In the genomic region with DNA sequence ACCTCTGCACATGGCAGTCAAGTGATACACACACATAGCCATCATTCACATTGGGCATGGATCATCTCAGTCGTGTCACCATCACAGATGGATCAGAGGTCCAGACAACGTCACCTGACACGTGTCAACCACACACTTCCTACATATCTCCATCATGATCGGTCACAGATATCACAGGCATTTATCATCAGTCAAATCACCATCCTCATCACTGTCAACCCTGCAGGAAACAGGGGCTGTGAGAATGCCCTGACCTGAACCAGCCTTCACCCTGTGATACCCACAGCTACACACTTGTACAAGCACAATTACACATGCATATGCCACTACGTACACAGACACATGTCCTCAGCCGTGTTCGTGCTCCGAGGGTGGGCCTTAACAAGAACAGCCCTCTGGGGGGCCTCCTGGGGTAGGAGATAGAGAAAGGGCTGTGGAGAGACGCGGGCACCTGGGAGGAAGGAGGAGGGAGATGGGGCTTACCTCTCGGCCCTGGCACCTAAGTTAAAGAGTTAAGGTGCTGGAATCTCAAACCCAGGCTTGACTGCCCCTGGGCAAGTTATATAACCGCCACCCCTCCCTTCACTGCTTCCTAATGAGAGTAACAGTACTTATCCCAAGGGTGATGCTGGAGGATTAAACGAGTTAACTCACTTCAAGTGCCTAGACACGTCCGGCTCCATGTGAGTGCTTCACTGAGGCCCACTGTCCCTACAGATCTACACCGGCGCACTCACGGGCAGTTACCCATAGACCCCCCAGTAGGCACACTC, we compare ENCODE assay signal across 8 cellular contexts. TPM values are rescaled to one million over a fixed set of nuclear protein-coding genes. Genes with fewer than 3 reads are reported as not detected.
DNase-seq lines count a peak whose midpoint lies in the region; FAIRE-seq and TF ChIP-seq lines count a peak whose summit lies in the region.

No MANE protein-coding gene starts in this region.

- H2AFZ ChIP-seq in astrocyte (ENCODE audit: low read depth, low read length): peak overlapping the region; percentile 69

- 11 to 18% methylated on average over 11 to 18 of the region's 18 CpGs for WGBS in testis, 2 donors

- H3K4me3 ChIP-seq in GM12865 (ENCODE audit: low read depth, low read length) (peak overlapping the region; percentile 71), astrocyte (ENCODE audit: insufficient read depth, low read depth, low read length) (peak overlapping the region; percentile 100), kidney epithelial cell (ENCODE audit: low read depth, low read length) (peak overlapping the region; percentile 92), testis (peak overlapping the region; percentile 82 to 89)

- H3K27me3 ChIP-seq in astrocyte (ENCODE audit: insufficient read depth, low read length) (no peaks in the 10 kb centered on the region), kidney epithelial cell (ENCODE audit: control insufficient read depth, insufficient read depth, low read length) (no peaks in the 10 kb centered on the region), testis (no peaks in the 10 kb centered on the region)

- no peak for TF ChIP-seq CTCF in GM12865 (IDR thresholded peaks at IDR 0.05; ENCODE audit: insufficient read depth, low read depth, low read length, missing control alignments)
- TF ChIP-seq CTCF in astrocyte (IDR thresholded peaks at IDR 0.05; ENCODE audit: insufficient read depth, low read depth, low read length): no peak
- TF ChIP-seq CTCF in kidney epithelial cell (IDR thresholded peaks at IDR 0.05; ENCODE audit: insufficient read depth, low read length, poor library complexity, severe bottlenecking): no peak
- TF ChIP-seq CTCF in testis (IDR thresholded peaks at IDR 0.05): no peak

- peak; percentile 55 for DNase-seq in GM12865 (ENCODE audit: low read depth)
- peak; percentile 45 for DNase-seq in NAMALWA (ENCODE audit: low spot score)
- no peak for DNase-seq in astrocyte (ENCODE audit: low read depth)
- DNase-seq in kidney epithelial cell (ENCODE audit: low read depth): no peak
- no peak for DNase-seq in testis
- DNase-seq in retina: no peak
- no peak for DNase-seq in DMS153 treated with DMSO at 0.1 percent for 48 hours (lab: John Stamatoyannopoulos, UW; ENCODE audit: unreplicated experiment)
- DNase-seq in HEK293T (ENCODE audit: extremely low spot score): no peak

- H4K20me1 ChIP-seq in astrocyte (ENCODE audit: insufficient read depth, low read length): peaks cover 55% of the 10 kb centered on the region

- intact Hi-C loops in testis (cut with DNase I; ENCODE audit: low total_unique reads): no loop called here

- peak overlapping the region; percentile 99 for H3K27ac Mint-ChIP-seq in astrocyte (ENCODE audit: unreplicated experiment)

- H3K4me1 ChIP-seq in astrocyte (ENCODE audit: insufficient read depth, low read length) (peaks cover 41% of the 10 kb centered on the region), testis (peaks cover 23% of the 10 kb centered on the region)

- no peak for TF ChIP-seq POLR2A in testis (IDR thresholded peaks at IDR 0.05)

- no peak for FAIRE-seq in astrocyte (lab: Jason Lieb, UNC)

- H3K36me3 ChIP-seq in astrocyte (ENCODE audit: insufficient read depth, low read length) (peaks cover 9% of the 10 kb centered on the region), kidney epithelial cell (ENCODE audit: control insufficient read depth, insufficient read depth, low read length) (no peaks in the 10 kb centered on the region), testis (ENCODE audit: low read depth, missing control alignments) (no peaks in the 10 kb centered on the region)

- peaks cover 59% of the 10 kb centered on the region for H3K79me2 ChIP-seq in astrocyte (ENCODE audit: insufficient read depth, low read length)

- H3K27ac ChIP-seq in astrocyte (ENCODE audit: low read depth, low read length) (peak overlapping the region; percentile 92), testis (peak overlapping the region; percentile 85 to 94)

- CTCF ChIA-PET in HEK293T (lab: Yijun Ruan, JAX): interaction anchor here (1.1 kb wide), 1 partner anchor 66 kb away, joined by 3 read pairs; no protein-coding TSS in a partner anchor

- no peaks in the 10 kb centered on the region for H3K9me3 Mint-ChIP-seq in astrocyte (ENCODE audit: unreplicated experiment)

- peaks cover 24% of the 10 kb centered on the region for H3K4me1 Mint-ChIP-seq in astrocyte (ENCODE audit: low read depth, unreplicated experiment)

- H3K9ac ChIP-seq in astrocyte (ENCODE audit: low read length): peak overlapping the region; percentile 100

- H3K9me3 ChIP-seq in astrocyte (ENCODE audit: insufficient read depth, low read depth, low read length) (no peaks in the 10 kb centered on the region), testis (no peaks in the 10 kb centered on the region)

- H3K4me2 ChIP-seq in astrocyte (ENCODE audit: low read length): peak overlapping the region; percentile 100

- POLR2A ChIA-PET in HEK293T (lab: Yijun Ruan, JAX): no interaction called here

- H3K4me3 Mint-ChIP-seq in astrocyte (ENCODE audit: unreplicated experiment): peak overlapping the region; percentile 99

- peaks cover 7% of the 10 kb centered on the region for H3K27me3 Mint-ChIP-seq in astrocyte (ENCODE audit: low read depth, unreplicated experiment)

- peaks cover 9% of the 10 kb centered on the region for H3K36me3 Mint-ChIP-seq in astrocyte (ENCODE audit: low read depth, unreplicated experiment)

TF ChIP-seq in HEK293T, 16 proteins besides CTCF, POLR2A, EP300 and RAD21:
- TF ChIP-seq FOXK2 (IDR thresholded peaks at IDR 0.05) (no peak), HDGF (IDR thresholded peaks at IDR 0.05; ENCODE audit: borderline replicate concordance) (no peak), LEF1 (IDR thresholded peaks at IDR 0.05; ENCODE audit: borderline replicate concordance) (no peak), CTBP1 (IDR thresholded peaks at IDR 0.05; ENCODE audit: borderline replicate concordance) (no peak), TARDBP (IDR thresholded peaks at IDR 0.05) (no peak), FOXA1 (IDR thresholded peaks at IDR 0.05) (no peak), FOXM1 (IDR thresholded peaks at IDR 0.05; ENCODE audit: borderline replicate concordance) (no peak), ARNT (IDR thresholded peaks at IDR 0.05) (no peak), ELF4 (IDR thresholded peaks at IDR 0.05) (no peak), NFRKB (IDR thresholded peaks at IDR 0.05) (no peak), SUZ12 (IDR thresholded peaks at IDR 0.05) (no peak), BHLHE40 (IDR thresholded peaks at IDR 0.05; ENCODE audit: borderline replicate concordance) (no peak), SP1 (IDR thresholded peaks at IDR 0.05) (no peak), ZNF384 (IDR thresholded peaks at IDR 0.05) (no peak), L3MBTL2 (conservative IDR thresholded peaks at IDR 0.05) (no peak)
- TF ChIP-seq, protein P1, sequence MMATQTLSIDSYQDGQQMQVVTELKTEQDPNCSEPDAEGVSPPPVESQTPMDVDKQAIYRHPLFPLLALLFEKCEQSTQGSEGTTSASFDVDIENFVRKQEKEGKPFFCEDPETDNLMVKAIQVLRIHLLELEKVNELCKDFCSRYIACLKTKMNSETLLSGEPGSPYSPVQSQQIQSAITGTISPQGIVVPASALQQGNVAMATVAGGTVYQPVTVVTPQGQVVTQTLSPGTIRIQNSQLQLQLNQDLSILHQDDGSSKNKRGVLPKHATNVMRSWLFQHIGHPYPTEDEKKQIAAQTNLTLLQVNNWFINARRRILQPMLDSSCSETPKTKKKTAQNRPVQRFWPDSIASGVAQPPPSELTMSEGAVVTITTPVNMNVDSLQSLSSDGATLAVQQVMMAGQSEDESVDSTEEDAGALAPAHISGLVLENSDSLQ (IDR thresholded peaks at IDR 0.05): no peak
TF ChIP-seq in HEK293T: peak in this region for 0.

RNA-seq across cellular contexts. Expression of gene SLC12A4, which starts 1.1 kb away (rescaled TPM):
- 114 and 118 TPM in 2 replicates for total RNA-seq in astrocyte
- total RNA-seq in kidney epithelial cell: 35.4 and 36.6 TPM in 2 replicates
- 10 to 100 TPM; 64.3 to 68.4 TPM for total RNA-seq in testis
- polyA plus RNA-seq in testis (ENCODE audit: insufficient read depth, low read depth, low replicate concordance): 46.7 TPM

RNA-seq across cellular contexts. Expression of gene DPEP3, which starts 12.9 kb away (rescaled TPM):
- total RNA-seq in astrocyte (not detected in 2 replicates), kidney epithelial cell (not detected in 2 replicates), testis (100 to 1,000 TPM; 127 to 138 TPM)
- polyA plus RNA-seq in testis (ENCODE audit: insufficient read depth, low read depth, low replicate concordance): 61.0 TPM

RNA-seq across cellular contexts. Expression of gene LCAT, which starts 23.4 kb away (rescaled TPM):
- total RNA-seq in astrocyte (33.7 and 37.9 TPM in 2 replicates), kidney epithelial cell (3.7 and 5.5 TPM in 2 replicates), testis (10 to 100 TPM; 20.6 to 25.3 TPM)
- 12.9 TPM for polyA plus RNA-seq in testis (ENCODE audit: insufficient read depth, low read depth, low replicate concordance)

RNA-seq across cellular contexts. Expression of gene PSMB10, which starts 30.7 kb away (rescaled TPM):
- 35.8 and 38.8 TPM in 2 replicates for total RNA-seq in astrocyte
- 33.9 and 36.6 TPM in 2 replicates for total RNA-seq in kidney epithelial cell
- 10 to 100 TPM; 13.2 to 14.2 TPM for total RNA-seq in testis
- 49.1 TPM for polyA plus RNA-seq in testis (ENCODE audit: insufficient read depth, low read depth, low replicate concordance)

RNA-seq across cellular contexts. Expression of gene DPEP2, which starts 31.9 kb away (rescaled TPM):
- not detected in 2 replicates for total RNA-seq in astrocyte
- total RNA-seq in kidney epithelial cell: not detected in 2 replicates
- 1 to 10 TPM; 2.7 to 3.0 TPM for total RNA-seq in testis
- 5.9 TPM for polyA plus RNA-seq in testis (ENCODE audit: insufficient read depth, low read depth, low replicate concordance)

Comparison
In these comparisons a context has a peak if more than half of its experiments do, and no peak if none do; other contexts are left out.
1. DNase-seq: peak in GM12865 (single experiment) and NAMALWA (single experiment); none in astrocyte (single experiment), kidney epithelial cell (single experiment), testis (single experiment), retina (single experiment), DMS153 treated with DMSO at 0.1 percent for 48 hours (single experiment) and HEK293T (single experiment).
2. RNA of gene DPEP3, which starts 12.9 kb away (total RNA-seq): 127 to 138 TPM in testis; not detected in astrocyte and not detected in kidney epithelial cell; every median in the first group is over 100 times any median in the second.
3. Peak in every context shown above with its lines, with median percentiles within 50 percentile points of each other: H3K4me3 ChIP-seq.